In genomic region chr5:141632650-141633049, GRCh38 we compare ENCODE assay signal across 16 cellular contexts.
"Had no signal": no experiment of that assay in that cellular context is flagged by ENCODE, and none has a peak within 500 bp of the region (broad histone marks: within the 10 kb centered on the region; RNA-seq: fewer than 3 reads in every experiment).

No MANE protein-coding gene starts in this region.

- H3K27me3 ChIP-seq: pancreas, upper lobe of left lung had no signal

- H3K9me3 ChIP-seq: gastroesophageal sphincter, left ventricle myocardium inferior, pancreas, upper lobe of left lung had no signal

- DNase-seq: activated CD4-positive, alpha-beta T cell treated with anti-CD3 and anti-CD28 coated beads for 36 hours; activated CD8-positive, alpha-beta T cell treated with anti-CD3 and anti-CD28 coated beads for 36 hours; activated naive CD4-positive, alpha-beta T cell treated with anti-CD3 and anti-CD28 coated beads, Interleukin-2, amount 10 ng/mL, durations not matched to agents 7 days and 5 days; activated T-cell treated with anti-CD3 and anti-CD28 coated beads for 4 hours; cortex of kidney; effector CD8-positive, alpha-beta T cell; islet precursor cell; left ventricle myocardium inferior; mesendoderm; stimulated activated CD4-positive, alpha-beta T cell treated with anti-CD3 and anti-CD28 coated beads, Interleukin-12 subunit alpha, Interleukin-12 subunit beta, amount 100 ng/mL, for 4 hours; stimulated activated naive CD4-positive, alpha-beta T cell treated with Interleukin-2 at 50 U/mL for 16 hours; upper lobe of left lung; WERI-Rb-1 had no signal

- H3K27ac ChIP-seq: cardiac muscle cell, gastroesophageal sphincter, left ventricle myocardium inferior, pancreas, upper lobe of left lung, WERI-Rb-1 had no signal

- H3K4me3 ChIP-seq: cardiac muscle cell, gastroesophageal sphincter, left ventricle myocardium inferior, pancreas, upper lobe of left lung had no signal
